ENCODE assay signal across 8 cellular contexts in the genomic region with DNA sequence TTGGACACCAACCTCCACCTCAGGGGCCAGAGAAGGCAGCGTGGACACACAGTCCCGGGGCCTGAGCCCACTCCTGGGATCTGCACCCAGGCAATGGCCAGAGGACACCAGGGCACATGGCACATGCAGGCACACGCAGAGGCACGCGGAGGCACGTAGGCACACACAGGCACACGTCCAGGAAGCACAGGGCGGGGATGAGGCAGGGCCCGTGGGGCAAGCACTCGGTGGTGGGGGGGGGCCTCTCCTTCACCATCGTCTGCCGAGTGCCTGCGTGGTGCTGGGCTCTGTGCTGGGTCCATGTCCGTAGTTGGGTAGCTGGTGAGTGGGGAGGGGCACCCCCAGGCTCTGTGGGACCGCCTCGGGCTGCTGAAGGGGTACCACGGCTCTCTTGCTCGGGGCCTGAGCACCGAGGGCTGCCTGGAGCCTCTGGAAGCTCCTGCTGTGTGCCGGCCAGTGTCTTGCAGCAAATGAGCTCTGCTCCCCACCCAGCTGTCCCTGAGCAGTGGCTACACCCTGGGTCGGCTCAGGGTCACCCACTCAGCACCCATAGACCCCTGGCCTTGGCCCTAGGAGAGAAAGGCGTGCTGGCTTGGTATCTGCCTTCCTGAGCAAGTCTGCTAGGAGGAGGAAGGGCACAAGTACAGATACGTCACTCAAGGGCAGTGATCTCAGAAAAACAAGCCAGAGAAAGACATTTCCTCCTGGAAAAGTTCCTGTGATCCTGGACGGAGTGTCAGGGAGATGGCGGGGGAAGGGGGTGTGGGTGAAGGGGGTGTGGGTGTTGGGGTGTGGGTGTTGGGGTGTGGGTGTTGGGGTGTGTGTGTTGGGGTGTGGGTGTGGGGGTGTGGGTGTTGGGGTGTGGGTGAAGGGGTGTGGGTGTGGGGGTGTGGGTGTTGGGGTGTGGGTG. TPM values are rescaled to one million over a fixed set of nuclear protein-coding genes. Genes with fewer than 3 reads are reported as not detected.
A peak's percentile ranks its signal among the peaks of the same experiment; 100 is the strongest.
DNase-seq lines count a peak whose midpoint lies in the region; ATAC-seq and TF ChIP-seq lines count a peak whose summit lies in the region.

No MANE protein-coding gene starts in this region.

- no peak for TF ChIP-seq EP300 in sigmoid colon (IDR thresholded peaks at IDR 0.05)

- H3K4me3 ChIP-seq in fibroblast of mammary gland (ENCODE audit: control insufficient read depth, low read depth, low read length), result no peak overlapping the region
- H3K4me3 ChIP-seq in psoas muscle, result no peak overlapping the region
- no peak overlapping the region for H3K4me3 ChIP-seq in sigmoid colon
- no peak overlapping the region for H3K4me3 ChIP-seq in SJCRH30

- TF ChIP-seq CTCF in fibroblast of mammary gland (conservative IDR thresholded peaks at IDR 0.05; ENCODE audit: control insufficient read depth, insufficient read depth, low read depth, low read length) (no peak), psoas muscle (IDR thresholded peaks at IDR 0.05) (no peak), sigmoid colon (IDR thresholded peaks at IDR 0.05) (no peak)

- H3K4me1 Mint-ChIP-seq in activated CD4-positive, alpha-beta T cell treated with anti-CD3 and anti-CD28 coated beads, Interleukin-2, amount 10 ng/mL, durations not matched to agents 24 days and 14 days, result peaks cover 11% of the 10 kb centered on the region

- WGBS in psoas muscle, 3 donors, result 29 to 53% (median 50%) methylated on average over 24 to 25 of the region's 25 CpGs
- WGBS in sigmoid colon, 2 donors, result 45 to 78% methylated on average over 25 of the region's 25 CpGs

- H3K4me3 Mint-ChIP-seq in activated CD4-positive, alpha-beta T cell treated with anti-CD3 and anti-CD28 coated beads, Interleukin-2, amount 10 ng/mL, durations not matched to agents 24 days and 14 days, result peak overlapping the region; percentile 71

- peaks cover 4% of the 10 kb centered on the region for H3K9me3 Mint-ChIP-seq in activated CD4-positive, alpha-beta T cell treated with anti-CD3 and anti-CD28 coated beads, Interleukin-2, amount 10 ng/mL, durations not matched to agents 24 days and 14 days

- ATAC-seq in psoas muscle, result peak in 3 of 4 donors; percentile 16 to 30 (median 20)
- ATAC-seq in GM19395 (IDR thresholded peaks at IDR 0.05; ENCODE audit: unreplicated experiment), result no peak
- no peak for ATAC-seq in HG03039 (IDR thresholded peaks at IDR 0.05; ENCODE audit: unreplicated experiment)

- H3K9me3 ChIP-seq in psoas muscle, result no peaks in the 10 kb centered on the region
- no peaks in the 10 kb centered on the region for H3K9me3 ChIP-seq in sigmoid colon
- H3K9me3 ChIP-seq in SJCRH30 (replicated peaks), result no peaks in the 10 kb centered on the region

- peaks cover 0 to 27% (median 0%) of the 10 kb centered on the region in 3 donors for H3K27me3 ChIP-seq in psoas muscle (ENCODE audit: insufficient read depth in 3 of 3, low read length in 2 of 3)
- H3K27me3 ChIP-seq in sigmoid colon, result peaks cover 0 to 8% (median 0%) of the 10 kb centered on the region in 3 donors
- no peaks in the 10 kb centered on the region for H3K27me3 ChIP-seq in SJCRH30

- POLR2A ChIA-PET in HEK293T (lab: Yijun Ruan, JAX), result no interaction called here

- CTCF ChIA-PET in HEK293T (lab: Yijun Ruan, JAX), result no interaction called here

- H3K27ac Mint-ChIP-seq in activated CD4-positive, alpha-beta T cell treated with anti-CD3 and anti-CD28 coated beads, Interleukin-2, amount 10 ng/mL, durations not matched to agents 24 days and 14 days, result peak overlapping the region; percentile 96

- H3K4me1 ChIP-seq in psoas muscle (no peaks in the 10 kb centered on the region), sigmoid colon (peaks cover 0 to 7% (median 5%) of the 10 kb centered on the region in 4 donors), SJCRH30 (peaks cover 34% of the 10 kb centered on the region)

- peaks cover 10% of the 10 kb centered on the region for H3K36me3 Mint-ChIP-seq in activated CD4-positive, alpha-beta T cell treated with anti-CD3 and anti-CD28 coated beads, Interleukin-2, amount 10 ng/mL, durations not matched to agents 24 days and 14 days (ENCODE audit: low read depth)

- intact Hi-C loops in activated CD4-positive, alpha-beta T cell treated with anti-CD3 and anti-CD28 coated beads, Interleukin-2, amount 10 ng/mL, durations not matched to agents 24 days and 14 days (cut with micrococcal nuclease), result no loop called here
- intact Hi-C loops in psoas muscle (cut with DNase I) (no loop called here), sigmoid colon (cut with DNase I) (no loop called here)

- H3K36me3 ChIP-seq in psoas muscle (ENCODE audit: insufficient read depth in 1 of 2, low read depth in 1 of 2), result no peaks in the 10 kb centered on the region
- H3K36me3 ChIP-seq in sigmoid colon, result no peaks in the 10 kb centered on the region
- H3K36me3 ChIP-seq in SJCRH30, result no peaks in the 10 kb centered on the region

- peaks cover 2% of the 10 kb centered on the region for H3K27me3 Mint-ChIP-seq in activated CD4-positive, alpha-beta T cell treated with anti-CD3 and anti-CD28 coated beads, Interleukin-2, amount 10 ng/mL, durations not matched to agents 24 days and 14 days

- H3K27ac ChIP-seq in psoas muscle (no peak overlapping the region), sigmoid colon (peak overlapping the region in 2 of 4 donors; percentile 7 to 53), SJCRH30 (no peak overlapping the region)

- DNase-seq in HEK293T (ENCODE audit: extremely low spot score), result peak; percentile 41
- DNase-seq in activated CD4-positive, alpha-beta T cell treated with anti-CD3 and anti-CD28 coated beads, Interleukin-2, amount 10 ng/mL, durations not matched to agents 24 days and 14 days, result no peak
- peak; percentile 51 for DNase-seq in fibroblast of mammary gland (ENCODE audit: low read depth)
- DNase-seq in psoas muscle, result peak in 1 of 2 donors; percentile 64
- no peak for DNase-seq in sigmoid colon
- no peak for DNase-seq in SJCRH30

- no peak for TF ChIP-seq POLR2A in sigmoid colon (IDR thresholded peaks at IDR 0.05)

TF ChIP-seq in HEK293T, 16 proteins besides CTCF, POLR2A, EP300 and RAD21:
- TF ChIP-seq BHLHE40 (IDR thresholded peaks at IDR 0.05; ENCODE audit: borderline replicate concordance) (no peak), TARDBP (IDR thresholded peaks at IDR 0.05) (no peak), NFRKB (IDR thresholded peaks at IDR 0.05) (no peak)
- TF ChIP-seq, protein P1, sequence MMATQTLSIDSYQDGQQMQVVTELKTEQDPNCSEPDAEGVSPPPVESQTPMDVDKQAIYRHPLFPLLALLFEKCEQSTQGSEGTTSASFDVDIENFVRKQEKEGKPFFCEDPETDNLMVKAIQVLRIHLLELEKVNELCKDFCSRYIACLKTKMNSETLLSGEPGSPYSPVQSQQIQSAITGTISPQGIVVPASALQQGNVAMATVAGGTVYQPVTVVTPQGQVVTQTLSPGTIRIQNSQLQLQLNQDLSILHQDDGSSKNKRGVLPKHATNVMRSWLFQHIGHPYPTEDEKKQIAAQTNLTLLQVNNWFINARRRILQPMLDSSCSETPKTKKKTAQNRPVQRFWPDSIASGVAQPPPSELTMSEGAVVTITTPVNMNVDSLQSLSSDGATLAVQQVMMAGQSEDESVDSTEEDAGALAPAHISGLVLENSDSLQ (IDR thresholded peaks at IDR 0.05), result peak; percentile 56; the same call in 1 of the 2 replicates

RNA-seq across cellular contexts. Expression of a gene that starts 26.5 kb away (rescaled TPM):
- total RNA-seq in activated CD4-positive, alpha-beta T cell treated with anti-CD3 and anti-CD28 coated beads, Interleukin-2, amount 10 ng/mL, durations not matched to agents 24 days and 14 days, result 0.07 TPM in 1 of 2 replicates, not detected in the other
- not detected for total RNA-seq in psoas muscle
- under 1 TPM in 1 of 3 donors, not detected in 2; 0.01 TPM for polyA plus RNA-seq in psoas muscle
- total RNA-seq in sigmoid colon, result under 1 TPM in 1 of 4 donors, not detected in 3; 0.16 TPM
- under 1 TPM in 1 of 3 donors, not detected in 2; 0.19 TPM for polyA plus RNA-seq in sigmoid colon
- not detected in 2 replicates for total RNA-seq in SJCRH30 (2014; rRNA removed; shearing (Covaris generic))

RNA-seq across cellular contexts. Expression of a gene that starts 37.3 kb away (rescaled TPM):
- 79.6 and 83.3 TPM in 2 replicates for total RNA-seq in activated CD4-positive, alpha-beta T cell treated with anti-CD3 and anti-CD28 coated beads, Interleukin-2, amount 10 ng/mL, durations not matched to agents 24 days and 14 days
- total RNA-seq in psoas muscle, result under 1 TPM in 2 of 4 donors, not detected in 2; 0.20 to 0.30 TPM
- polyA plus RNA-seq in psoas muscle, result under 1 TPM; 0.03 to 0.06 (median 0.05) TPM
- under 1 TPM in 3 of 4 donors, not detected in 1; 0.14 to 0.99 (median 0.36) TPM for total RNA-seq in sigmoid colon
- polyA plus RNA-seq in sigmoid colon, result 1 to 10 TPM in 1 of 3 donors, not detected in 2; 3.2 TPM
- total RNA-seq in SJCRH30 (2014; rRNA removed; shearing (Covaris generic)), result 0.08 and 0.28 TPM in 2 replicates

Comparison
In these comparisons a context has a peak if more than half of its experiments do, and no peak if none do; other contexts are left out.
1. DNase-seq: peak in HEK293T (single experiment) and fibroblast of mammary gland (single experiment); none in activated CD4-positive, alpha-beta T cell treated with anti-CD3 and anti-CD28 coated beads, Interleukin-2, amount 10 ng/mL, durations not matched to agents 24 days and 14 days (single experiment), sigmoid colon (single experiment) and SJCRH30 (0 of 2).
2. ATAC-seq: peak in psoas muscle (3 of 4); none in GM19395 (single experiment) and HG03039 (single experiment).
3. RNA of a gene that starts 37.3 kb away (total RNA-seq): 79.6 to 83.3 TPM in activated CD4-positive, alpha-beta T cell treated with anti-CD3 and anti-CD28 coated beads, Interleukin-2, amount 10 ng/mL, durations not matched to agents 24 days and 14 days; 0.14 to 0.99 TPM in sigmoid colon, 0.20 to 0.30 TPM in psoas muscle and 0.08 to 0.28 TPM in SJCRH30; every median in the first group is over 10 times any median in the second.